In the genomic region with DNA sequence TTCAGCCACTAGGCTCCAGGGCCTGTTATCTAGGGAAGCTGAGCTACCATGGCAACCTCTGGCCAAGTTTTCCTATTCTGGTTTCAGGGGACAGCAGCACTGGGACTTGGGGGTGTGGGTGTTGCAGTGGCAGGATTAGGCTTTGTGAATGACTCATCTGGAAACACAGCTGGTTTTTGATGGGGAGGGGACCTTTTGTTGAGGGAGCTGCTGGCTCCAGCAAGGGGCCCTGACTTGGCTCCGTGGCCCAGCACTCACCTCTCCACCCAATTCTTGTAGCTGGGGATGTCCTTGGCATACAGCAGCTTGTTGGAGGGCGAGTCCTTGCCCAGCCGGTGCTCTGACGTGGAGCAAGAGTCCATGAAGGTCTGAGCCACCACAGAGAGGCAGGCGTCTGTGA, we compare ENCODE assay signal across 14 cellular contexts.
"Had no signal": no experiment of that assay in that cellular context is flagged by ENCODE, and none has a peak within 500 bp of the region (broad histone marks: within the 10 kb centered on the region; RNA-seq: fewer than 3 reads in every experiment).

No MANE protein-coding gene starts in this region.

- H3K27ac Mint-ChIP-seq: activated naive CD8-positive, alpha-beta T cell; activated T-cell treated with anti-CD3 and anti-CD28 coated beads, Interleukin-2, amount 50 U/mL, for 24 hours; stimulated activated memory B cell treated with anti-CD40 and anti-IgM and Interleukin-4, amounts not matched to agents 10 μg/mL and 1 μg/mL and 100 μg/mL, for 72 hours had no signal

- H3K9me3 Mint-ChIP-seq: activated T-cell treated with anti-CD3 and anti-CD28 coated beads, Interleukin-2, amount 50 U/mL, for 24 hours had no signal

- H3K4me3 ChIP-seq: cardiac muscle cell, coronary artery, gastrocnemius medialis, upper lobe of left lung had no signal

- DNase-seq: activated CD4-positive, alpha-beta T cell treated with anti-CD3 and anti-CD28 coated beads, Interleukin-2, amount 50 U/mL, for 4 hours; activated gamma-delta T cell; activated T-cell treated with anti-CD3 and anti-CD28 coated beads, Interleukin-2, amount 50 U/mL, for 24 hours; effector CD4-positive, alpha-beta T cell; gastrocnemius medialis; kidney; retina; substantia nigra; T-helper 2 cell; upper lobe of left lung had no signal

- ATAC-seq: gastrocnemius medialis; stimulated activated memory B cell treated with anti-CD40 and anti-IgM and Interleukin-4, amounts not matched to agents 10 μg/mL and 1 μg/mL and 100 μg/mL, for 72 hours had no signal

- H3K36me3 Mint-ChIP-seq: activated naive CD8-positive, alpha-beta T cell; stimulated activated memory B cell treated with anti-CD40 and anti-IgM and Interleukin-4, amounts not matched to agents 10 μg/mL and 1 μg/mL and 100 μg/mL, for 72 hours had no signal

- H3K36me3 ChIP-seq: gastrocnemius medialis, upper lobe of left lung had no signal

- H3K27me3 Mint-ChIP-seq: activated naive CD8-positive, alpha-beta T cell; activated T-cell treated with anti-CD3 and anti-CD28 coated beads, Interleukin-2, amount 50 U/mL, for 24 hours; stimulated activated memory B cell treated with anti-CD40 and anti-IgM and Interleukin-4, amounts not matched to agents 10 μg/mL and 1 μg/mL and 100 μg/mL, for 72 hours had no signal

- H3K27me3 ChIP-seq: cardiac muscle cell, gastrocnemius medialis, upper lobe of left lung had no signal

- H3K4me1 ChIP-seq: upper lobe of left lung had no signal

- H3K4me1 Mint-ChIP-seq: stimulated activated memory B cell treated with anti-CD40 and anti-IgM and Interleukin-4, amounts not matched to agents 10 μg/mL and 1 μg/mL and 100 μg/mL, for 72 hours had no signal

- H3K4me3 Mint-ChIP-seq: activated naive CD8-positive, alpha-beta T cell; activated T-cell treated with anti-CD3 and anti-CD28 coated beads, Interleukin-2, amount 50 U/mL, for 24 hours; stimulated activated memory B cell treated with anti-CD40 and anti-IgM and Interleukin-4, amounts not matched to agents 10 μg/mL and 1 μg/mL and 100 μg/mL, for 72 hours had no signal

- H3K9me3 ChIP-seq: gastrocnemius medialis, upper lobe of left lung had no signal

- H3K27ac ChIP-seq: cardiac muscle cell, coronary artery, gastrocnemius medialis, upper lobe of left lung had no signal
